27 cellular contexts compared by ENCODE assay signal in genomic region chr4:151783867-151784266, GRCh38.
"Had no signal": no experiment of that assay in that cellular context is flagged by ENCODE, and none has a peak within 500 bp of the region (broad histone marks: within the 10 kb centered on the region; RNA-seq: fewer than 3 reads in every experiment).

No MANE protein-coding gene starts in this region.

- H3K27ac ChIP-seq: esophagus squamous epithelium, heart right ventricle, ovary, prostate gland, stomach, thyroid gland, upper lobe of left lung, VCaP had no signal

- H3K4me1 ChIP-seq: esophagus squamous epithelium, prostate gland, thyroid gland, upper lobe of left lung had no signal

- H3K36me3 ChIP-seq: esophagus squamous epithelium, heart right ventricle, ovary, prostate gland, stomach, thyroid gland, upper lobe of left lung had no signal

- H3K27me3 ChIP-seq: esophagus squamous epithelium, heart right ventricle, ovary, stomach, thyroid gland, upper lobe of left lung had no signal

- ATAC-seq: activated T-cell treated with anti-CD3 and anti-CD28 coated beads, Interleukin-2, amount 50 U/mL, for 72 hours; heart right ventricle; left cardiac atrium; left ventricle myocardium superior; sciatic nerve; stimulated activated memory B cell treated with anti-CD40 and anti-IgM and Interleukin-4, amounts not matched to agents 10 μg/mL and 1 μg/mL and 100 μg/mL, for 72 hours had no signal

- DNase-seq: activated CD4-positive, alpha-beta T cell treated with anti-CD3 and anti-CD28 coated beads for 4 hours; activated CD4-positive, alpha-beta T cell treated with anti-CD3 and anti-CD28 coated beads, Interleukin-2, amount 50 U/mL, for 4 hours; activated naive CD4-positive, alpha-beta T cell treated with Interleukin-2 at 50 U/mL for 16 hours; activated T-cell treated with anti-CD3 and anti-CD28 coated beads for 4 hours; activated T-cell treated with anti-CD3 and anti-CD28 coated beads, Interleukin-2, amount 50 U/mL, for 72 hours; aorta; dermis blood vessel endothelial cell; effector CD4-positive, alpha-beta T cell; esophagus squamous epithelium; foreskin melanocyte; heart right ventricle; left cardiac atrium; left ventricle myocardium superior; naive B cell; nephron progenitor cell; ovary; retina; small intestine; stimulated activated CD4-positive, alpha-beta T cell treated with anti-CD3 and anti-CD28 coated beads, Interleukin-4, amount 100 ng/mL, for 24 hours; stomach; T-helper 1 cell; thyroid gland; upper lobe of left lung had no signal

- H3K9me3 ChIP-seq: esophagus squamous epithelium, heart right ventricle, ovary, prostate gland, stomach, thyroid gland, upper lobe of left lung had no signal

- H3K4me3 ChIP-seq: esophagus squamous epithelium, heart right ventricle, ovary, prostate gland, stomach, thyroid gland, upper lobe of left lung had no signal
